Comparison of ENCODE assay signal across 14 cellular contexts in genomic region chr3:185318136-185318535, GRCh38. TPM values are rescaled to one million over a fixed set of nuclear protein-coding genes. Genes with fewer than 3 reads are reported as not detected.
DNase-seq lines count a peak whose midpoint lies in the region; ATAC-seq and TF ChIP-seq lines count a peak whose summit lies in the region.
"Had no signal": no experiment of that assay in that cellular context is flagged by ENCODE, and none has a peak within 500 bp of the region (broad histone marks: within the 10 kb centered on the region; RNA-seq: fewer than 3 reads in every experiment).

No MANE protein-coding gene starts in this region.

- no peak overlapping the region for H3K4me3 Mint-ChIP-seq in GM23338
- H3K4me3 Mint-ChIP-seq in neural progenitor cell = no peak overlapping the region
- H3K4me3 Mint-ChIP-seq: activated naive CD8-positive, alpha-beta T cell treated with anti-CD3 and anti-CD28 coated beads, Interleukin-2, amount 10 ng/mL, durations not matched to agents 7 days and 5 days; CD4-positive, alpha-beta T cell; stimulated activated effector memory CD8-positive, alpha-beta T cell treated with anti-CD3 and anti-CD28 coated beads, Interleukin-12 subunit alpha, Interleukin-12 subunit beta, amount 100 ng/mL, for 72 hours; T-helper 2 cell treated with Interferon-gamma antibody and Interleukin-4, amounts not matched to agents 5 μg/mL and 100 μg/mL, for 36 hours had no signal

- TF ChIP-seq CTCF in GM23338 (conservative IDR thresholded peaks at IDR 0.05; ENCODE audit: low read depth in 2 of 2) = no peak
- no peak for TF ChIP-seq CTCF in RWPE2 (IDR thresholded peaks at IDR 0.05; ENCODE audit: poor library complexity, severe bottlenecking)
- no peak for TF ChIP-seq CTCF in esophagus squamous epithelium (IDR thresholded peaks at IDR 0.05)
- no peak for TF ChIP-seq CTCF in neural progenitor cell (IDR thresholded peaks at IDR 0.05)

- DNase-seq in GM23338 (ENCODE audit: low spot score) = peak; percentile 6
- no peak for DNase-seq in RWPE2 (ENCODE audit: low spot score)
- DNase-seq in esophagus squamous epithelium (lab: John Stamatoyannopoulos, UW) = no peak
- peak; percentile 40 for DNase-seq in non-pigmented ciliary epithelial cell (ENCODE audit: low read depth)
- no peak for DNase-seq in neural progenitor cell (ENCODE audit: low spot score)
- no peak for DNase-seq in globus pallidus (ENCODE audit: low spot score)
- DNase-seq: activated naive CD8-positive, alpha-beta T cell treated with anti-CD3 and anti-CD28 coated beads, Interleukin-2, amount 10 ng/mL, durations not matched to agents 7 days and 5 days; CD4-positive, alpha-beta T cell; NCI-H1436 treated with DMSO at 0.1 percent for 48 hours; stimulated activated CD4-positive, alpha-beta T cell treated with anti-CD3 and anti-CD28 coated beads, Interleukin-15, amount 100 ng/mL, for 24 hours had no signal

- H3K27me3 Mint-ChIP-seq in GM23338 (ENCODE audit: insufficient read depth, low read depth, poor library complexity) = no peaks in the 10 kb centered on the region
- no peaks in the 10 kb centered on the region for H3K27me3 Mint-ChIP-seq in neural progenitor cell (ENCODE audit: insufficient read depth, low read depth)
- H3K27me3 Mint-ChIP-seq: CD4-positive, alpha-beta T cell had no signal

- H3F3A ChIP-seq in GM23338 (replicated peaks; ENCODE audit: low read depth) (no peaks in the 10 kb centered on the region), neural progenitor cell (ENCODE audit: low read depth) (no peaks in the 10 kb centered on the region)

- intact Hi-C loops in esophagus squamous epithelium (cut with DNase I) = no loop called here

- H3K27ac ChIP-seq in GM23338 (ENCODE audit: low read depth) = no peak overlapping the region
- H3K27ac ChIP-seq in RWPE2 (ENCODE audit: poor library complexity, severe bottlenecking) = peak overlapping the region; percentile 79
- H3K27ac ChIP-seq in esophagus squamous epithelium = peak overlapping the region in 3 of 4 donors; percentile 49 to 83 (median 72)
- H3K27ac ChIP-seq in neural progenitor cell = no peak overlapping the region

- no peaks in the 10 kb centered on the region for H3K9me3 Mint-ChIP-seq in GM23338
- no peaks in the 10 kb centered on the region for H3K9me3 Mint-ChIP-seq in neural progenitor cell
- H3K9me3 Mint-ChIP-seq: activated naive CD8-positive, alpha-beta T cell treated with anti-CD3 and anti-CD28 coated beads, Interleukin-2, amount 10 ng/mL, durations not matched to agents 7 days and 5 days; CD4-positive, alpha-beta T cell; stimulated activated effector memory CD8-positive, alpha-beta T cell treated with anti-CD3 and anti-CD28 coated beads, Interleukin-12 subunit alpha, Interleukin-12 subunit beta, amount 100 ng/mL, for 72 hours; T-helper 2 cell treated with Interferon-gamma antibody and Interleukin-4, amounts not matched to agents 5 μg/mL and 100 μg/mL, for 36 hours had no signal

- no peak overlapping the region for H3K27ac Mint-ChIP-seq in GM23338
- H3K27ac Mint-ChIP-seq in neural progenitor cell = no peak overlapping the region
- H3K27ac Mint-ChIP-seq: activated naive CD8-positive, alpha-beta T cell treated with anti-CD3 and anti-CD28 coated beads, Interleukin-2, amount 10 ng/mL, durations not matched to agents 7 days and 5 days; CD4-positive, alpha-beta T cell; stimulated activated effector memory CD8-positive, alpha-beta T cell treated with anti-CD3 and anti-CD28 coated beads, Interleukin-12 subunit alpha, Interleukin-12 subunit beta, amount 100 ng/mL, for 72 hours; T-helper 2 cell treated with Interferon-gamma antibody and Interleukin-4, amounts not matched to agents 5 μg/mL and 100 μg/mL, for 36 hours had no signal

- H3K4me1 ChIP-seq in GM23338 (ENCODE audit: insufficient read depth) (peaks cover 8% of the 10 kb centered on the region), RWPE2 (ENCODE audit: insufficient read depth, poor library complexity, severe bottlenecking) (peaks cover 24% of the 10 kb centered on the region), esophagus squamous epithelium (peaks cover 0 to 22% (median 5%) of the 10 kb centered on the region in 3 donors), neural progenitor cell (peaks cover 9% of the 10 kb centered on the region)

- no peaks in the 10 kb centered on the region; the same call in 1 of the 2 replicates for H4K20me1 ChIP-seq in GM23338 (replicated peaks; ENCODE audit: insufficient read depth)
- no peaks in the 10 kb centered on the region for H4K20me1 ChIP-seq in neural progenitor cell (ENCODE audit: low read depth)

- no peak for TF ChIP-seq POLR2A in esophagus squamous epithelium (IDR thresholded peaks at IDR 0.05)

- H3K27me3 ChIP-seq in GM23338 (ENCODE audit: insufficient read depth) (no peaks in the 10 kb centered on the region), RWPE2 (ENCODE audit: insufficient read depth, poor library complexity, severe bottlenecking) (no peaks in the 10 kb centered on the region), esophagus squamous epithelium (no peaks in the 10 kb centered on the region), neural progenitor cell (no peaks in the 10 kb centered on the region)

- no peak overlapping the region for H3K9ac ChIP-seq in neural progenitor cell

- no peak for ATAC-seq in GM23338
- peak; percentile 79 for ATAC-seq in RWPE2 (ENCODE audit: low read depth)
- no peak for ATAC-seq in GM21367 (IDR thresholded peaks at IDR 0.05; ENCODE audit: unreplicated experiment)
- no peak for ATAC-seq in GM19467 (IDR thresholded peaks at IDR 0.05; ENCODE audit: unreplicated experiment)
- ATAC-seq: stimulated activated effector memory CD8-positive, alpha-beta T cell treated with anti-CD3 and anti-CD28 coated beads, Interleukin-12 subunit alpha, Interleukin-12 subunit beta, amount 100 ng/mL, for 72 hours had no signal

- WGBS in esophagus squamous epithelium, 2 donors = 21 to 59% methylated on average over 1 of the region's 1 CpG

- H2AFZ ChIP-seq in GM23338 = no peak overlapping the region
- no peak overlapping the region for H2AFZ ChIP-seq in neural progenitor cell (replicated peaks)

- H3K9me3 ChIP-seq in RWPE2 (ENCODE audit: severe bottlenecking) = no peaks in the 10 kb centered on the region
- H3K9me3 ChIP-seq in esophagus squamous epithelium = no peaks in the 10 kb centered on the region
- H3K9me3 ChIP-seq in neural progenitor cell (ENCODE audit: low read depth) = no peaks in the 10 kb centered on the region

- no peak overlapping the region for H3K4me3 ChIP-seq in GM23338
- H3K4me3 ChIP-seq in RWPE2 (ENCODE audit: severe bottlenecking) = no peak overlapping the region
- no peak overlapping the region for H3K4me3 ChIP-seq in esophagus squamous epithelium
- H3K4me3 ChIP-seq in neural progenitor cell = no peak overlapping the region

- H3K36me3 ChIP-seq in GM23338 (ENCODE audit: insufficient read depth) (no peaks in the 10 kb centered on the region), RWPE2 (ENCODE audit: low read depth) (no peaks in the 10 kb centered on the region), esophagus squamous epithelium (no peaks in the 10 kb centered on the region), neural progenitor cell (no peaks in the 10 kb centered on the region)

- H3K79me2 ChIP-seq in GM23338 (replicated peaks; ENCODE audit: insufficient read depth) (no peaks in the 10 kb centered on the region), neural progenitor cell (ENCODE audit: low read depth) (no peaks in the 10 kb centered on the region)

- H3K9me2 ChIP-seq in GM23338 (ENCODE audit: insufficient read depth) = no peaks in the 10 kb centered on the region

- peaks cover 4% of the 10 kb centered on the region; the same call in 2 of the 3 replicates for H3K4me1 Mint-ChIP-seq in GM23338
- H3K4me1 Mint-ChIP-seq in neural progenitor cell = peaks cover 9% of the 10 kb centered on the region
- H3K4me1 Mint-ChIP-seq: stimulated activated effector memory CD8-positive, alpha-beta T cell treated with anti-CD3 and anti-CD28 coated beads, Interleukin-12 subunit alpha, Interleukin-12 subunit beta, amount 100 ng/mL, for 72 hours had no signal

- no peak overlapping the region for H3K4me2 ChIP-seq in GM23338
- H3K4me2 ChIP-seq in neural progenitor cell = no peak overlapping the region

- no peaks in the 10 kb centered on the region for H3K36me3 Mint-ChIP-seq in GM23338 (ENCODE audit: low read depth)
- H3K36me3 Mint-ChIP-seq in neural progenitor cell = no peaks in the 10 kb centered on the region
- H3K36me3 Mint-ChIP-seq: activated naive CD8-positive, alpha-beta T cell treated with anti-CD3 and anti-CD28 coated beads, Interleukin-2, amount 10 ng/mL, durations not matched to agents 7 days and 5 days; stimulated activated effector memory CD8-positive, alpha-beta T cell treated with anti-CD3 and anti-CD28 coated beads, Interleukin-12 subunit alpha, Interleukin-12 subunit beta, amount 100 ng/mL, for 72 hours had no signal

TF ChIP-seq in GM23338, 12 proteins besides CTCF, POLR2A, EP300 and RAD21 (continues in another document):
- TF ChIP-seq REST (IDR thresholded peaks at IDR 0.05; ENCODE audit: unreplicated experiment) (no peak), STAT1 (IDR thresholded peaks at IDR 0.05; ENCODE audit: unreplicated experiment) (no peak), NANOG (IDR thresholded peaks at IDR 0.05; ENCODE audit: borderline replicate concordance) (no peak)

RNA-seq across cellular contexts. Expression of gene MAP3K13, which starts 44.8 kb away (rescaled TPM):
- total RNA-seq in GM23338 (2014; rRNA removed; shearing (Covaris generic)) = 10.7 and 18.9 TPM in 2 replicates
- 128 and 129 TPM in 2 replicates for polyA plus RNA-seq in GM23338 (2016; fragmentation: Nextera tagmentation; extraction: Ambion mirVana)
- total RNA-seq in esophagus squamous epithelium = 10 to 100 TPM; 15.1 to 30.2 (median 24.0) TPM
- 23.3 and 34.6 TPM in 2 replicates for total RNA-seq in neural progenitor cell (ENCODE audit: low replicate concordance)

Comparison
In these comparisons a context has a peak if more than half of its experiments do, and no peak if none do; other contexts are left out.
1. DNase-seq: peak in GM23338 (single experiment) and non-pigmented ciliary epithelial cell (single experiment); none in RWPE2 (single experiment), esophagus squamous epithelium (single experiment), neural progenitor cell (single experiment) and globus pallidus (single experiment).
2. H3K27ac ChIP-seq: peak in RWPE2 (single experiment) and esophagus squamous epithelium (3 of 4); none in GM23338 (single experiment) and neural progenitor cell (single experiment).